Comparison of ENCODE assay signal across 30 cellular contexts in the genomic region with DNA sequence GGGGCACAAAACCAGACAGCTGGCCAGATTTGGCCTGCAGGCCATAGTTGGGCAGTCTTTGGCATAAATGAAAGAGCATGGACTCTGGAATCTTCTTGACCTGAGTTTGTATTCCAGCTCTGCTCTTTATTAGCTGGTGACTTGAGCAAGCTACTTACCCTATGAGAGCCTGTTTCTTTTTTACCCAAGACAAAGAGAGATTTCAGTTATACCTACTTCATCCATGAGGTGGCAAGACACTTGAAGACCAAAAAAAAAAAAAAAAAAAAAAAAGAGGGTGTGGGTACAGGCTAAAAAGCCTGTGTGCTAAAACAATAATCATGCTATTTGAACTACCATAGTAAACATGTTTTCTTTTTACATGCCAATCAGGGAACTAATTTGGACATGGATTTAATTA.
"Had no signal": no experiment of that assay in that cellular context is flagged by ENCODE, and none has a peak within 500 bp of the region (broad histone marks: within the 10 kb centered on the region; RNA-seq: fewer than 3 reads in every experiment).

No MANE protein-coding gene starts in this region.

- H3K27me3 ChIP-seq: breast epithelium, colonic mucosa, gastroesophageal sphincter, ovary, right lobe of liver, uterus had no signal

- H3K27ac Mint-ChIP-seq: activated CD8-positive, alpha-beta T cell treated with anti-CD3 and anti-CD28 coated beads for 36 hours; activated naive CD4-positive, alpha-beta T cell treated with anti-CD3 and anti-CD28 coated beads, Interleukin-2, amount 50 U/mL, for 72 hours; activated T-helper 2 cell treated with anti-CD3 and anti-CD28 coated beads, Interferon-gamma antibody, Interleukin-2, Interleukin-4, amounts not matched to agents 10 μg/mL and 5 μg/mL and 100 μg/mL, durations not matched to agents 14 hours and 24 hours and 36 hours; immature natural killer cell; naive thymus-derived CD4-positive, alpha-beta T cell; progenitor cell of endocrine pancreas had no signal

- H3K4me3 ChIP-seq: breast epithelium, colonic mucosa, gastroesophageal sphincter, ovary, right lobe of liver, thoracic aorta, uterus had no signal

- ATAC-seq: activated CD8-positive, alpha-beta T cell treated with anti-CD3 and anti-CD28 coated beads for 36 hours; activated naive CD4-positive, alpha-beta T cell treated with anti-CD3 and anti-CD28 coated beads, Interleukin-2, amount 50 U/mL, for 72 hours; gastroesophageal sphincter; left colon; naive thymus-derived CD4-positive, alpha-beta T cell; right lobe of liver; stimulated activated naive CD8-positive, alpha-beta T cell treated with anti-CD3 and anti-CD28 coated beads, Interleukin-15, Interleukin-2, amounts not matched to agents 100 U/mL and 50 U/mL, for 24 hours had no signal

- H3K4me3 Mint-ChIP-seq: activated CD8-positive, alpha-beta T cell treated with anti-CD3 and anti-CD28 coated beads for 36 hours; immature natural killer cell; naive thymus-derived CD4-positive, alpha-beta T cell had no signal

- H3K27ac ChIP-seq: breast epithelium, colonic mucosa, gastroesophageal sphincter, ovary, right lobe of liver, thoracic aorta, uterus, WERI-Rb-1 had no signal

- DNase-seq: activated CD4-positive, alpha-beta T cell treated with anti-CD3 and anti-CD28 coated beads, Interleukin-2, amount 50 U/mL, for 1 hour; activated CD8-positive, alpha-beta T cell treated with anti-CD3 and anti-CD28 coated beads for 36 hours; activated naive CD4-positive, alpha-beta T cell; activated T-cell treated with anti-CD3 and anti-CD28 coated beads, Interleukin-2, amount 50 U/mL, for 48 hours; central memory CD4-positive, alpha-beta T cell; colonic mucosa; effector memory CD4-positive, alpha-beta T cell; erythroblast; head of caudate nucleus; hippocampal formation; immature natural killer cell; kidney; left colon; mammary epithelial cell; midbrain; naive thymus-derived CD4-positive, alpha-beta T cell; ovary; right lobe of liver; stimulated activated CD4-positive, alpha-beta T cell treated with anti-CD3 and anti-CD28 coated beads, Interleukin-2, amount 100 ng/mL, for 48 hours; stimulated activated naive CD8-positive, alpha-beta T cell treated with anti-CD3 and anti-CD28 coated beads, Interleukin-15, Interleukin-2, amounts not matched to agents 100 U/mL and 50 U/mL, for 24 hours; T-helper 9 cell; trophoblast cell; uterus; WERI-Rb-1 had no signal

- H3K9me3 ChIP-seq: breast epithelium, colonic mucosa, ovary, right lobe of liver, thoracic aorta, uterus had no signal

- H3K36me3 Mint-ChIP-seq: activated naive CD4-positive, alpha-beta T cell treated with anti-CD3 and anti-CD28 coated beads, Interleukin-2, amount 50 U/mL, for 72 hours; immature natural killer cell had no signal

- H3K27me3 Mint-ChIP-seq: progenitor cell of endocrine pancreas had no signal

- H3K9me3 Mint-ChIP-seq: activated CD8-positive, alpha-beta T cell treated with anti-CD3 and anti-CD28 coated beads for 36 hours had no signal

- H3K4me1 Mint-ChIP-seq: immature natural killer cell; naive thymus-derived CD4-positive, alpha-beta T cell had no signal

- H3K4me1 ChIP-seq: breast epithelium, colonic mucosa, right lobe of liver had no signal

- H3K36me3 ChIP-seq: breast epithelium, colonic mucosa, gastroesophageal sphincter, ovary, right lobe of liver, thoracic aorta, uterus, WERI-Rb-1 had no signal
